ENCODE assay signal across 24 cellular contexts in genomic region chr7:99733003-99733402, GRCh38. TPM values are rescaled to one million over a fixed set of nuclear protein-coding genes. Genes with fewer than 3 reads are reported as not detected.
DNase-seq lines count a peak whose midpoint lies in the region; ATAC-seq, FAIRE-seq and TF ChIP-seq lines count a peak whose summit lies in the region.
"Had no signal": no experiment of that assay in that cellular context is flagged by ENCODE, and none has a peak within 500 bp of the region (broad histone marks: within the 10 kb centered on the region; RNA-seq: fewer than 3 reads in every experiment).

No MANE protein-coding gene starts in this region.

- H3K4me1 Mint-ChIP-seq in glutamatergic neuron (ENCODE audit: low read depth, unreplicated experiment) = no peaks in the 10 kb centered on the region
- H3K4me1 Mint-ChIP-seq: CD8-positive, alpha-beta memory T cell had no signal

- intact Hi-C loops in pancreas (cut with DNase I) = no loop called here
- intact Hi-C loops in cardiac septum (cut with DNase I) = no loop called here

- H3K36me3 ChIP-seq in hepatocyte (replicated peaks; ENCODE audit: insufficient read depth, low read depth) (no peaks in the 10 kb centered on the region), liver (ENCODE audit: control insufficient read depth in 4 of 4, insufficient read depth in 3 of 4, low read depth in 1 of 4, low read length in 3 of 4) (no peaks in the 10 kb centered on the region), pancreas (no peaks in the 10 kb centered on the region), smooth muscle cell (ENCODE audit: low read depth) (no peaks in the 10 kb centered on the region)
- H3K36me3 ChIP-seq: BE2C; BLaER1 treated with 17β-estradiol and CSF1 and Interleukin-3, amounts not matched to agents 10 nM and 100 nM; HAP-1 had no signal

- H4K20me1 ChIP-seq in hepatocyte (ENCODE audit: insufficient read depth, poor library complexity, severe bottlenecking) (no peaks in the 10 kb centered on the region), smooth muscle cell (ENCODE audit: low read depth) (no peaks in the 10 kb centered on the region)
- H4K20me1 ChIP-seq: BLaER1 treated with 17β-estradiol and CSF1 and Interleukin-3, amounts not matched to agents 10 nM and 100 nM had no signal

- no peak for FAIRE-seq in pancreas (lab: Jason Lieb, UNC)
- FAIRE-seq: A549, GM12891, GM18507 had no signal

- H3K27ac ChIP-seq in hepatocyte = no peak overlapping the region
- H3K27ac ChIP-seq in liver (ENCODE audit: low read depth in 1 of 2, low read length in 2 of 2) = peak overlapping the region; percentile 5 to 61
- peak overlapping the region in 1 of 4 donors; percentile 33 for H3K27ac ChIP-seq in pancreas
- H3K27ac ChIP-seq in smooth muscle cell (ENCODE audit: low read depth) = no peak overlapping the region
- H3K27ac ChIP-seq: A549; BLaER1 treated with 17β-estradiol and CSF1 and Interleukin-3, amounts not matched to agents 10 nM and 100 nM had no signal

- H3K4me2 ChIP-seq in hepatocyte (peak overlapping the region; percentile 20), smooth muscle cell (no peak overlapping the region)
- H3K4me2 ChIP-seq: A549; BLaER1 treated with 17β-estradiol and CSF1 and Interleukin-3, amounts not matched to agents 10 nM and 100 nM; GM23338 had no signal

- H3K9me3 ChIP-seq in hepatocyte (ENCODE audit: low read depth) (no peaks in the 10 kb centered on the region), liver (ENCODE audit: control insufficient read depth in 4 of 4, low read length in 3 of 4) (no peaks in the 10 kb centered on the region), pancreas (no peaks in the 10 kb centered on the region), smooth muscle cell (replicated peaks; ENCODE audit: low read depth) (no peaks in the 10 kb centered on the region)
- H3K9me3 ChIP-seq: A549; BE2C; BLaER1 treated with 17β-estradiol and CSF1 and Interleukin-3, amounts not matched to agents 10 nM and 100 nM; HAP-1 had no signal

- peaks cover 29% of the 10 kb centered on the region for H3K4me1 ChIP-seq in hepatocyte (ENCODE audit: insufficient read depth)
- H3K4me1 ChIP-seq in liver (ENCODE audit: control insufficient read depth in 4 of 4, insufficient read depth in 4 of 4, low read length in 3 of 4) = peaks cover 8 to 14% (median 9%) of the 10 kb centered on the region in 4 donors
- H3K4me1 ChIP-seq in pancreas = peaks cover 10 to 17% (median 12%) of the 10 kb centered on the region in 3 donors
- H3K4me1 ChIP-seq in smooth muscle cell (ENCODE audit: low read depth) = no peaks in the 10 kb centered on the region
- H3K4me1 ChIP-seq: BE2C, HAP-1 had no signal

- H2AFZ ChIP-seq in hepatocyte (no peak overlapping the region), smooth muscle cell (ENCODE audit: low read depth) (no peak overlapping the region)
- H2AFZ ChIP-seq: GM23338 had no signal

- H3K4me3 Mint-ChIP-seq in glutamatergic neuron (ENCODE audit: unreplicated experiment) = no peak overlapping the region
- H3K4me3 Mint-ChIP-seq: CD14-positive monocyte; CD4-positive, alpha-beta T cell; CD8-positive, alpha-beta memory T cell; GM23338; HFFc6 had no signal

- WGBS in hepatocyte (ENCODE audit: low lambda C conversion rate, missing lambda C conversion rate) = 77% methylated on average over 3 of the region's 3 CpGs
- WGBS in liver = 49% methylated on average over 3 of the region's 3 CpGs
- 26 to 28% methylated on average over 3 of the region's 3 CpGs for WGBS in pancreas, 2 donors
- WGBS in smooth muscle cell (ENCODE audit: low lambda C conversion rate) = 84% methylated on average over 3 of the region's 3 CpGs

- H3K36me3 Mint-ChIP-seq in glutamatergic neuron (ENCODE audit: unreplicated experiment) = no peaks in the 10 kb centered on the region
- H3K36me3 Mint-ChIP-seq: CD14-positive monocyte had no signal

- no peaks in the 10 kb centered on the region for H3F3A ChIP-seq in smooth muscle cell (ENCODE audit: low read depth)

- TF ChIP-seq CTCF in hepatocyte (IDR thresholded peaks at IDR 0.05; ENCODE audit: poor library complexity) (no peak), liver (IDR thresholded peaks at IDR 0.05; ENCODE audit: low read depth, low read length, missing input control) (no peak), pancreas (IDR thresholded peaks at IDR 0.05) (no peak), smooth muscle cell (IDR thresholded peaks at IDR 0.05; ENCODE audit: borderline replicate concordance, insufficient read depth, poor library complexity, severe bottlenecking) (no peak), glutamatergic neuron (IDR thresholded peaks at IDR 0.05; ENCODE audit: partially characterized antibody, unreplicated experiment) (no peak)

- no peak overlapping the region for H3K27ac Mint-ChIP-seq in glutamatergic neuron (ENCODE audit: unreplicated experiment)
- H3K27ac Mint-ChIP-seq: CD14-positive monocyte; CD4-positive, alpha-beta T cell; CD8-positive, alpha-beta memory T cell; GM23338; HFFc6 had no signal

- no peaks in the 10 kb centered on the region for H3K27me3 Mint-ChIP-seq in glutamatergic neuron (ENCODE audit: unreplicated experiment)
- H3K27me3 Mint-ChIP-seq: CD4-positive, alpha-beta T cell; CD8-positive, alpha-beta memory T cell had no signal

- H3K4me3 ChIP-seq in hepatocyte = no peak overlapping the region
- no peak overlapping the region for H3K4me3 ChIP-seq in liver (ENCODE audit: low read depth in 1 of 3, low read length in 3 of 3)
- no peak overlapping the region for H3K4me3 ChIP-seq in pancreas
- H3K4me3 ChIP-seq in smooth muscle cell = no peak overlapping the region
- H3K4me3 ChIP-seq: A549; BLaER1 treated with 17β-estradiol and CSF1 and Interleukin-3, amounts not matched to agents 10 nM and 100 nM; GM23338; HAP-1 had no signal

- peak in 1 of 2 donors; percentile 41 for TF ChIP-seq RAD21 in liver (IDR thresholded peaks at IDR 0.05)

- ATAC-seq in pancreas = peak; percentile 46 to 78 (median 69)

- DNase-seq in hepatocyte (ENCODE audit: low spot score) (no peak), pancreas (peak in 2 of 6 donors; percentile 39 to 46), smooth muscle cell (lab: John Stamatoyannopoulos, UW; ENCODE audit: unreplicated experiment) (no peak), glutamatergic neuron (no peak), D341Med (ENCODE audit: low spot score) (no peak), cardiac septum (ENCODE audit: low spot score) (no peak)
- DNase-seq: 8988T; BE2C; CD4-positive, alpha-beta T cell; CD8-positive, alpha-beta memory T cell; DMS79 treated with DMSO at 0.1 percent for 48 hours; GF-D8; HFFc6 had no signal

- no peaks in the 10 kb centered on the region for H3K9me2 ChIP-seq in hepatocyte (replicated peaks; ENCODE audit: insufficient read depth)

- H3K27me3 ChIP-seq in hepatocyte = no peaks in the 10 kb centered on the region
- H3K27me3 ChIP-seq in liver (ENCODE audit: control insufficient read depth in 4 of 4, insufficient read depth in 4 of 4, low read length in 3 of 4) = no peaks in the 10 kb centered on the region
- H3K27me3 ChIP-seq in pancreas = no peaks in the 10 kb centered on the region
- no peaks in the 10 kb centered on the region for H3K27me3 ChIP-seq in smooth muscle cell (ENCODE audit: low read depth)
- H3K27me3 ChIP-seq: BE2C; BLaER1 treated with 17β-estradiol and CSF1 and Interleukin-3, amounts not matched to agents 10 nM and 100 nM had no signal

- no peaks in the 10 kb centered on the region for H3K79me2 ChIP-seq in hepatocyte
- H3K79me2 ChIP-seq in smooth muscle cell (ENCODE audit: low read depth) = no peaks in the 10 kb centered on the region

- no peaks in the 10 kb centered on the region for H3K9me3 Mint-ChIP-seq in glutamatergic neuron (ENCODE audit: unreplicated experiment)
- H3K9me3 Mint-ChIP-seq: CD4-positive, alpha-beta T cell; CD8-positive, alpha-beta memory T cell; GM23338; HFFc6 had no signal

- H3K9ac ChIP-seq in liver (ENCODE audit: low read depth in 1 of 2, low read length in 2 of 2) (no peak overlapping the region), smooth muscle cell (ENCODE audit: low read depth) (no peak overlapping the region)
- H3K9ac ChIP-seq: BLaER1 treated with 17β-estradiol and CSF1 and Interleukin-3, amounts not matched to agents 10 nM and 100 nM had no signal

TF ChIP-seq in liver, 16 proteins besides CTCF, POLR2A, EP300 and RAD21 (continues in another document):
- TF ChIP-seq EGR1 (IDR thresholded peaks at IDR 0.05; ENCODE audit: low read depth in 2 of 2) (no peak), HNF4A (conservative IDR thresholded peaks at IDR 0.05) (peak; percentile 47 to 55)

RNA-seq across cellular contexts. Expression of gene CYP3A7, which starts 2.0 kb away (rescaled TPM):
- total RNA-seq in hepatocyte = 770 and 803 TPM in 2 replicates
- polyA plus RNA-seq in hepatocyte = 311 and 444 TPM in 2 replicates
- 1,000 to 10,000 TPM in 1 of 2 donors, 10 to 100 TPM in 1; 81.2 to 2,448 TPM for total RNA-seq in liver
- polyA plus RNA-seq in liver = 10 to 100 TPM; 36.1 to 85.6 TPM
- total RNA-seq in pancreas = 1 to 10 TPM in 1 of 6 donors, under 1 TPM in 4, not detected in 1; 0.19 to 1.3 (median 0.25) TPM
- polyA plus RNA-seq in pancreas = under 1 TPM; 0.11 to 0.23 TPM
- 0.99 TPM in 1 of 2 replicates, not detected in the other for total RNA-seq in smooth muscle cell
- 0.18 TPM in 2 replicates for polyA plus RNA-seq in smooth muscle cell
- not detected for total RNA-seq in glutamatergic neuron (ENCODE audit: unreplicated experiment)
- total RNA-seq in cardiac septum = not detected
- total RNA-seq: CD4-positive, alpha-beta T cell; CD8-positive, alpha-beta memory T cell; Daoy; G401; GM23338; H4 had no signal
- polyA plus RNA-seq: CD14-positive monocyte; CD8-positive, alpha-beta memory T cell had no signal

RNA-seq across cellular contexts. Expression of gene CYP3A4, which starts 51.0 kb away (rescaled TPM):
- total RNA-seq in hepatocyte (29.8 and 43.4 TPM in 2 replicates), liver (100 to 1,000 TPM in 1 of 2 donors, under 1 TPM in 1; 0.51 to 138 TPM), pancreas (10 to 100 TPM in 1 of 6 donors, 1 to 10 TPM in 2, under 1 TPM in 2, not detected in 1; 0.25 to 11.0 (median 3.0) TPM), smooth muscle cell (not detected in 2 replicates), glutamatergic neuron (ENCODE audit: unreplicated experiment) (not detected), cardiac septum (not detected)
- polyA plus RNA-seq in hepatocyte (25.6 and 42.2 TPM in 2 replicates), liver (1,000 to 10,000 TPM in 1 of 2 donors, 100 to 1,000 TPM in 1; 440 to 1,082 TPM), pancreas (1 to 10 TPM; 4.3 to 5.4 TPM), smooth muscle cell (not detected in 2 replicates)
- total RNA-seq: CD4-positive, alpha-beta T cell; CD8-positive, alpha-beta memory T cell; G401; GM23338; H4; HFFc6 had no signal
- polyA plus RNA-seq: CD14-positive monocyte; CD8-positive, alpha-beta memory T cell; GM23338 had no signal

RNA-seq across cellular contexts. Expression of gene CYP3A5, which starts 53.2 kb away (rescaled TPM):
- total RNA-seq in hepatocyte (279 and 345 TPM in 2 replicates), liver (1,000 to 10,000 TPM in 1 of 2 donors, 10 to 100 TPM in 1; 21.9 to 1,413 TPM), pancreas (100 to 1,000 TPM in 1 of 6 donors, 10 to 100 TPM in 4, 1 to 10 TPM in 1; 10.0 to 129 (median 28.1) TPM), smooth muscle cell (not detected in 2 replicates), glutamatergic neuron (ENCODE audit: unreplicated experiment) (not detected), cardiac septum (0.13 TPM)
- polyA plus RNA-seq in hepatocyte (194 and 228 TPM in 2 replicates), liver (1,000 to 10,000 TPM in 1 of 2 donors, 100 to 1,000 TPM in 1; 117 to 1,316 TPM), pancreas (100 to 1,000 TPM; 108 to 219 TPM), smooth muscle cell (0.19 and 0.57 TPM in 2 replicates)
- total RNA-seq: CD4-positive, alpha-beta T cell; CD8-positive, alpha-beta memory T cell; G401; GM23338; H4 had no signal

Comparison
In these comparisons a context has a peak if more than half of its experiments do, and no peak if none do; other contexts are left out.
1. H3K27ac ChIP-seq: peak in liver (2 of 2); none in hepatocyte (single experiment) and smooth muscle cell (single experiment).
2. RNA of gene CYP3A7, which starts 2.0 kb away (total RNA-seq): 81.2 to 2,448 TPM in liver and 770 to 803 TPM in hepatocyte; 0.99 TPM in smooth muscle cell, 0.19 to 1.3 TPM in pancreas, not detected in glutamatergic neuron (single experiment) and not detected in cardiac septum (single experiment); every median in the first group is over 10 times any median in the second.